In genomic region chr16:66426112-66427035, GRCh38 we compare ENCODE assay signal across 1 cellular context.
TF ChIP-seq lines count a peak whose summit lies in the region.

No MANE protein-coding gene starts in this region.

TF ChIP-seq in HepG2, 621 proteins besides CTCF, POLR2A, EP300 and RAD21 (continued from another document and continues in another):
- TF ChIP-seq TFE3 (CRISPR knock-in tag; IDR thresholded peaks at IDR 0.05) = no peak
- peak; percentile 29 for TF ChIP-seq FOSL2 (CRISPR knock-in tag; IDR thresholded peaks at IDR 0.05)
- TF ChIP-seq ZNF547 (CRISPR knock-in tag; IDR thresholded peaks at IDR 0.05) = 0 out of 2 replicates have a peak, but pooled peaks have one; percentile 17
- TF ChIP-seq NFE2 (CRISPR knock-in tag; IDR thresholded peaks at IDR 0.05) = no peak
- TF ChIP-seq PRDM15 (CRISPR knock-in tag; IDR thresholded peaks at IDR 0.05) = no peak
- no peak for TF ChIP-seq ZSCAN9 (CRISPR knock-in tag; IDR thresholded peaks at IDR 0.05; ENCODE audit: borderline replicate concordance)
- no peak for TF ChIP-seq ZNF441 (CRISPR knock-in tag; IDR thresholded peaks at IDR 0.05; ENCODE audit: borderline replicate concordance)
- no peak for TF ChIP-seq ZNF382 (CRISPR knock-in tag; IDR thresholded peaks at IDR 0.05; ENCODE audit: borderline replicate concordance)
- TF ChIP-seq HIC2 (CRISPR knock-in tag; IDR thresholded peaks at IDR 0.05; ENCODE audit: low read depth) = no peak
- no peak for TF ChIP-seq SP1 (IDR thresholded peaks at IDR 0.05)
- no peak for TF ChIP-seq SP1 (CRISPR knock-in tag; IDR thresholded peaks at IDR 0.05)
- TF ChIP-seq SCMH1 (CRISPR knock-in tag; IDR thresholded peaks at IDR 0.05; ENCODE audit: borderline replicate concordance) = no peak
- no peak for TF ChIP-seq RFX3 (CRISPR knock-in tag; IDR thresholded peaks at IDR 0.05)
- TF ChIP-seq ZNF747 (CRISPR knock-in tag; IDR thresholded peaks at IDR 0.05; ENCODE audit: borderline replicate concordance) = no peak
- no peak for TF ChIP-seq HMGXB3 (CRISPR knock-in tag; IDR thresholded peaks at IDR 0.05; ENCODE audit: borderline replicate concordance)
- 0 out of 2 replicates have a peak, but pooled peaks have one; percentile 38 for TF ChIP-seq ZBTB33 (CRISPR knock-in tag; IDR thresholded peaks at IDR 0.05)
- TF ChIP-seq KDM3A (CRISPR knock-in tag; IDR thresholded peaks at IDR 0.05; ENCODE audit: low read depth) = no peak
- TF ChIP-seq ZFP82 (CRISPR knock-in tag; IDR thresholded peaks at IDR 0.05; ENCODE audit: borderline replicate concordance) = no peak
- TF ChIP-seq ZNF44 (CRISPR knock-in tag; IDR thresholded peaks at IDR 0.05) = no peak
- 0 out of 2 replicates have a peak, but pooled peaks have one; percentile 40 for TF ChIP-seq MAFG (CRISPR knock-in tag; IDR thresholded peaks at IDR 0.05)
- TF ChIP-seq FOXK1 (CRISPR knock-in tag; IDR thresholded peaks at IDR 0.05; ENCODE audit: borderline replicate concordance, low read depth) = no peak
- no peak for TF ChIP-seq GLMP (CRISPR knock-in tag; IDR thresholded peaks at IDR 0.05; ENCODE audit: borderline replicate concordance)
- TF ChIP-seq ZNF710 (CRISPR knock-in tag; IDR thresholded peaks at IDR 0.05; ENCODE audit: borderline replicate concordance) = no peak
- no peak for TF ChIP-seq NFIC (IDR thresholded peaks at IDR 0.05; ENCODE audit: low read length)
- peak; percentile 64 for TF ChIP-seq ZNF770 (CRISPR knock-in tag; IDR thresholded peaks at IDR 0.05)
- no peak for TF ChIP-seq CAMTA2 (CRISPR knock-in tag; IDR thresholded peaks at IDR 0.05; ENCODE audit: borderline replicate concordance)
- no peak for TF ChIP-seq HMG20A (CRISPR knock-in tag; IDR thresholded peaks at IDR 0.05; ENCODE audit: borderline replicate concordance)
- no peak for TF ChIP-seq ATF7 (IDR thresholded peaks at IDR 0.05)
- peak; percentile 57; the same call in 1 of the 2 replicates for TF ChIP-seq ATF7 (CRISPR knock-in tag; IDR thresholded peaks at IDR 0.05)
- TF ChIP-seq ZNF543 (CRISPR knock-in tag; IDR thresholded peaks at IDR 0.05) = 0 out of 2 replicates have a peak, but pooled peaks have one; percentile 38
- no peak; the same call in 1 of the 2 replicates for TF ChIP-seq GPN1 (CRISPR knock-in tag; IDR thresholded peaks at IDR 0.05; ENCODE audit: borderline replicate concordance)
- no peak for TF ChIP-seq ESRRA (CRISPR knock-in tag; IDR thresholded peaks at IDR 0.05; ENCODE audit: low read depth)
- TF ChIP-seq ZNF414 (CRISPR knock-in tag; IDR thresholded peaks at IDR 0.05) = no peak
- 0 out of 2 replicates have a peak, but pooled peaks have one; percentile 34 for TF ChIP-seq TGIF2 (CRISPR knock-in tag; IDR thresholded peaks at IDR 0.05)
